Comparison of ENCODE assay signal across 8 cellular contexts in genomic region chr11:2778630-2779498, GRCh38.
A peak's percentile ranks its signal among the peaks of the same experiment; 100 is the strongest.
DNase-seq lines count a peak whose midpoint lies in the region; ATAC-seq and TF ChIP-seq lines count a peak whose summit lies in the region.

No MANE protein-coding gene starts in this region.

- ATAC-seq in natural killer cell = peak in 1 of 3 donors; percentile 22
- no peak for ATAC-seq in natural killer cell treated with Interleukin-12 subunit alpha and Interleukin-12 subunit beta and Interleukin-15 and Interleukin-18, amount 100 ng/mL, for 72 hours
- peak; percentile 86 to 93 (median 91) for ATAC-seq in heart right ventricle
- no peak for ATAC-seq in HG03045 (IDR thresholded peaks at IDR 0.05; ENCODE audit: unreplicated experiment)
- no peak for ATAC-seq in GM21390 (IDR thresholded peaks at IDR 0.05; ENCODE audit: unreplicated experiment)

- H3K9me3 Mint-ChIP-seq in natural killer cell = no peaks in the 10 kb centered on the region
- H3K9me3 Mint-ChIP-seq in natural killer cell treated with Interleukin-12 subunit alpha and Interleukin-12 subunit beta and Interleukin-15 and Interleukin-18, amount 100 ng/mL, for 72 hours = no peaks in the 10 kb centered on the region

- no peak for TF ChIP-seq CTCF in natural killer cell (IDR thresholded peaks at IDR 0.05)
- peak in 6 of 9 donors; percentile 15 to 58 (median 43) for TF ChIP-seq CTCF in heart right ventricle (IDR thresholded peaks at IDR 0.05)

- H3K4me1 Mint-ChIP-seq in natural killer cell = peaks cover 0 to 6% of the 10 kb centered on the region in 2 donors
- H3K4me1 Mint-ChIP-seq in natural killer cell treated with Interleukin-12 subunit alpha and Interleukin-12 subunit beta and Interleukin-15 and Interleukin-18, amount 100 ng/mL, for 72 hours (ENCODE audit: low read depth in 2 of 2) = no peaks in the 10 kb centered on the region

- WGBS in heart right ventricle, 2 donors = 25 to 33% methylated on average over 28 of the region's 28 CpGs

- H3K27me3 ChIP-seq in heart right ventricle = no peaks in the 10 kb centered on the region

- no peaks in the 10 kb centered on the region for H3K36me3 Mint-ChIP-seq in natural killer cell
- no peaks in the 10 kb centered on the region for H3K36me3 Mint-ChIP-seq in natural killer cell treated with Interleukin-12 subunit alpha and Interleukin-12 subunit beta and Interleukin-15 and Interleukin-18, amount 100 ng/mL, for 72 hours

- peak overlapping the region in 6 of 10 donors; percentile 0 to 27 (median 17) for H3K4me3 ChIP-seq in heart right ventricle

- intact Hi-C loops in natural killer cell (cut with micrococcal nuclease) (no loop called here), heart right ventricle (cut with DNase I) (loop anchor here in 1 of 10 donors (10.0 kb wide), 1 partner anchor 106 kb away; the partner anchor contains the start of gene CDKN1C)

- no peak overlapping the region for H3K4me3 Mint-ChIP-seq in natural killer cell
- H3K4me3 Mint-ChIP-seq in natural killer cell treated with Interleukin-12 subunit alpha and Interleukin-12 subunit beta and Interleukin-15 and Interleukin-18, amount 100 ng/mL, for 72 hours = no peak overlapping the region

- H3K4me1 ChIP-seq in heart right ventricle = peaks cover 30 to 49% (median 43%) of the 10 kb centered on the region in 9 donors

- H3K27ac Mint-ChIP-seq in natural killer cell = no peak overlapping the region
- H3K27ac Mint-ChIP-seq in natural killer cell treated with Interleukin-12 subunit alpha and Interleukin-12 subunit beta and Interleukin-15 and Interleukin-18, amount 100 ng/mL, for 72 hours = no peak overlapping the region

- H3K27me3 Mint-ChIP-seq in natural killer cell (ENCODE audit: low read depth in 2 of 2) = peaks cover 26 to 27% of the 10 kb centered on the region in 2 donors
- peaks cover 8 to 17% of the 10 kb centered on the region in 2 donors for H3K27me3 Mint-ChIP-seq in natural killer cell treated with Interleukin-12 subunit alpha and Interleukin-12 subunit beta and Interleukin-15 and Interleukin-18, amount 100 ng/mL, for 72 hours

- peak overlapping the region; percentile 60 to 94 (median 80) for H3K27ac ChIP-seq in heart right ventricle

- H3K9me3 ChIP-seq in heart right ventricle = no peaks in the 10 kb centered on the region

- DNase-seq in natural killer cell (peak; percentile 12), NCI-H1694 (lab: John Stamatoyannopoulos, UW) (peak; percentile 55), amygdala (lab: John Stamatoyannopoulos, UW) (peak in 51 of 56 donors; percentile 13 to 87 (median 65)), heart right ventricle (peak; percentile 76 to 85), putamen (ENCODE audit: low spot score) (peak; percentile 73)
- no peak for DNase-seq in natural killer cell treated with Interleukin-12 subunit alpha and Interleukin-12 subunit beta and Interleukin-15 and Interleukin-18, amount 100 ng/mL, for 72 hours (ENCODE audit: low spot score)

- H3K36me3 ChIP-seq in heart right ventricle = no peaks in the 10 kb centered on the region

Comparison
In these comparisons a context has a peak if more than half of its experiments do, and no peak if none do; other contexts are left out.
1. ATAC-seq: peak in heart right ventricle (8 of 8); none in natural killer cell treated with Interleukin-12 subunit alpha and Interleukin-12 subunit beta and Interleukin-15 and Interleukin-18, amount 100 ng/mL, for 72 hours (0 of 2), HG03045 (single experiment) and GM21390 (single experiment).